1 cellular context compared by ENCODE assay signal in genomic region chr2:62456721-62457539, GRCh38.
TF ChIP-seq lines count a peak whose summit lies in the region.

No MANE protein-coding gene starts in this region.

TF ChIP-seq in HepG2, 621 proteins besides CTCF, POLR2A, EP300 and RAD21 (continued from another document and continues in another):
- 0 out of 2 replicates have a peak, but pooled peaks have one; percentile 68 for TF ChIP-seq ZNF142 (CRISPR knock-in tag; IDR thresholded peaks at IDR 0.05)
- TF ChIP-seq PCBP2 (optimal IDR thresholded peaks at IDR 0.05; ENCODE audit: low read depth, low read length, poor library complexity, severe bottlenecking), result no peak
- TF ChIP-seq CENPT (CRISPR knock-in tag; IDR thresholded peaks at IDR 0.05; ENCODE audit: low read depth), result no peak
- peak; percentile 50 for TF ChIP-seq SKIL (CRISPR knock-in tag; IDR thresholded peaks at IDR 0.05; ENCODE audit: borderline replicate concordance)
- TF ChIP-seq ATF7-NPFF (CRISPR knock-in tag; IDR thresholded peaks at IDR 0.05; ENCODE audit: low read depth), result peak; percentile 93
- no peak for TF ChIP-seq PTBP1 (IDR thresholded peaks at IDR 0.05; ENCODE audit: low read depth, low read length, poor library complexity, severe bottlenecking)
- no peak for TF ChIP-seq NFATC3 (CRISPR knock-in tag; IDR thresholded peaks at IDR 0.05)
- no peak for TF ChIP-seq GZF1 (CRISPR knock-in tag; IDR thresholded peaks at IDR 0.05)
- TF ChIP-seq ATF4 (CRISPR knock-in tag; IDR thresholded peaks at IDR 0.05), result peak in 1 of 2 experiments; percentile 85; a peak in 2 of 4 replicates
- no peak for TF ChIP-seq RFX3 (CRISPR knock-in tag; IDR thresholded peaks at IDR 0.05)
- no peak for TF ChIP-seq POLR2AphosphoS2 (IDR thresholded peaks at IDR 0.05; ENCODE audit: low read depth, low read length)
- TF ChIP-seq CREM (IDR thresholded peaks at IDR 0.05), result no peak
- no peak for TF ChIP-seq CREM (CRISPR knock-in tag; IDR thresholded peaks at IDR 0.05)
- no peak; the same call in 1 of the 2 replicates for TF ChIP-seq PLSCR1 (CRISPR knock-in tag; IDR thresholded peaks at IDR 0.05; ENCODE audit: borderline replicate concordance)
- no peak; the same call in 1 of the 2 replicates for TF ChIP-seq ZBTB34 (CRISPR knock-in tag; IDR thresholded peaks at IDR 0.05)
- peak; percentile 50 for TF ChIP-seq FOXA3 (CRISPR knock-in tag; IDR thresholded peaks at IDR 0.05)
- peak; percentile 83 for TF ChIP-seq SRSF1 (optimal IDR thresholded peaks at IDR 0.05; ENCODE audit: low read depth, low read length)
- TF ChIP-seq ZNF12 (CRISPR knock-in tag; IDR thresholded peaks at IDR 0.05), result no peak; the same call in 1 of the 2 replicates
- TF ChIP-seq RARG (CRISPR knock-in tag; IDR thresholded peaks at IDR 0.05; ENCODE audit: low read depth), result no peak
- TF ChIP-seq CSRNP1 (CRISPR knock-in tag; IDR thresholded peaks at IDR 0.05), result no peak; the same call in 1 of the 2 replicates
- TF ChIP-seq ARID3A (IDR thresholded peaks at IDR 0.05; ENCODE audit: low read depth, low read length), result no peak
- peak; percentile 93 for TF ChIP-seq ZNF256 (CRISPR knock-in tag; conservative IDR thresholded peaks at IDR 0.05)
- TF ChIP-seq SMAD9 (CRISPR knock-in tag; IDR thresholded peaks at IDR 0.05), result no peak
- TF ChIP-seq SMYD3 (CRISPR knock-in tag; IDR thresholded peaks at IDR 0.05), result no peak
- peak; percentile 92 for TF ChIP-seq ZNF138 (CRISPR knock-in tag; IDR thresholded peaks at IDR 0.05; ENCODE audit: low read depth)
- peak; percentile 81; the same call in 1 of the 2 replicates for TF ChIP-seq ZNF350 (CRISPR knock-in tag; IDR thresholded peaks at IDR 0.05; ENCODE audit: borderline replicate concordance, low read depth)
- peak; percentile 58; the same call in 1 of the 2 replicates for TF ChIP-seq ZXDC (CRISPR knock-in tag; IDR thresholded peaks at IDR 0.05)
- TF ChIP-seq REST (IDR thresholded peaks at IDR 0.05; ENCODE audit: borderline replicate concordance in 1 of 2, low read depth in 1 of 2, low read length in 2 of 2), result no peak
- TF ChIP-seq PCBP1 (IDR thresholded peaks at IDR 0.05; ENCODE audit: borderline replicate concordance, low read depth, low read length), result no peak; the same call in 1 of the 2 replicates
- TF ChIP-seq MIER2 (CRISPR knock-in tag; IDR thresholded peaks at IDR 0.05), result peak; percentile 75; the same call in 1 of the 2 replicates
- no peak; the same call in 1 of the 2 replicates for TF ChIP-seq ZNF569 (CRISPR knock-in tag; IDR thresholded peaks at IDR 0.05; ENCODE audit: borderline replicate concordance)
- peak; percentile 84 for TF ChIP-seq ZNF598 (CRISPR knock-in tag; IDR thresholded peaks at IDR 0.05; ENCODE audit: borderline replicate concordance)
- TF ChIP-seq XRCC5 (optimal IDR thresholded peaks at IDR 0.05; ENCODE audit: low read length), result peak; percentile 93
- TF ChIP-seq KDM1A (CRISPR knock-in tag; IDR thresholded peaks at IDR 0.05), result no peak
- peak; percentile 81 for TF ChIP-seq YY1 (IDR thresholded peaks at IDR 0.05; ENCODE audit: insufficient read depth, insufficient replicate concordance, low read depth, low read length)
- peak; percentile 55 for TF ChIP-seq MXD1 (CRISPR knock-in tag; IDR thresholded peaks at IDR 0.05)
